ENCODE assay signal across 1 cellular context in the genomic region with DNA sequence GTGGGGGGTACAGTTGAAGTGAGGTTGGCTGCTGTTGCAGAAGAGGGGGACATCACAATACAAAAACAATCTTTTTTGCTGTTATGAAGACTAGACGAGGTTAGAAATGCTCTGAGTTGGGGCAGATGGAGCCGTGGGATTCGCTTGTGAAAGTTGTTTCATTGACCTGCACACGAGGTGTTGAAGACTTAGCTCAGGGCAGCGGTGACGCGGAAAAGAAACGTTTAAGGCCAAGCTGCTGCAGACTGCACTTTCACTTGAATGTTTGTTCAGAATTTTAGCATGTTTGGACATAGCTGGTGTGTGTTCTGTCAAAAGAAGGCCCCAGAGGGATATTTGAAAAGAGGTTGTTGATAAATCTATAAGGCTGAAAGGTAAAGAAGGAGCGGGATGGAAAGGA.
TF ChIP-seq lines count a peak whose summit lies in the region.

No MANE protein-coding gene starts in this region.

TF ChIP-seq in endothelial cell of umbilical vein, 7 proteins besides CTCF, POLR2A, EP300 and RAD21 (continued from another document):
- TF ChIP-seq, protein P1, sequence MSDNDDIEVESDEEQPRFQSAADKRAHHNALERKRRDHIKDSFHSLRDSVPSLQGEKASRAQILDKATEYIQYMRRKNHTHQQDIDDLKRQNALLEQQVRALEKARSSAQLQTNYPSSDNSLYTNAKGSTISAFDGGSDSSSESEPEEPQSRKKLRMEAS (IDR thresholded peaks at IDR 0.05; ENCODE audit: insufficient read depth, insufficient read length) = no peak
- TF ChIP-seq JUN (IDR thresholded peaks at IDR 0.05; ENCODE audit: borderline replicate concordance, insufficient read depth, insufficient read length, low read depth) (no peak), POLR2AphosphoS5 (IDR thresholded peaks at IDR 0.05; ENCODE audit: insufficient read depth, low read depth, low read length) (no peak), FOS (IDR thresholded peaks at IDR 0.05; ENCODE audit: borderline replicate concordance, insufficient read depth, low read length) (no peak), EZH2 (IDR thresholded peaks at IDR 0.05; ENCODE audit: borderline replicate concordance, low read depth, low read length, severe bottlenecking) (no peak), GATA2 (IDR thresholded peaks at IDR 0.05; ENCODE audit: insufficient read depth, insufficient read length, low read depth, low read length) (no peak)
